Comparison of ENCODE assay signal across 18 cellular contexts in genomic region chr2:161796192-161796591, GRCh38.
A peak's percentile ranks its signal among the peaks of the same experiment; 100 is the strongest.
DNase-seq lines count a peak whose midpoint lies in the region; ATAC-seq, FAIRE-seq and TF ChIP-seq lines count a peak whose summit lies in the region.
"Had no signal": no experiment of that assay in that cellular context is flagged by ENCODE, and none has a peak within 500 bp of the region (broad histone marks: within the 10 kb centered on the region; RNA-seq: fewer than 3 reads in every experiment).

No MANE protein-coding gene starts in this region.

- FAIRE-seq in GM12892 (lab: Jason Lieb, UNC) = no peak
- FAIRE-seq: GM19239 had no signal

- no peaks in the 10 kb centered on the region for H3K36me3 Mint-ChIP-seq in natural killer cell treated with Interleukin-12 subunit alpha and Interleukin-12 subunit beta and Interleukin-15 and Interleukin-18, amount 100 ng/mL, for 72 hours
- H3K36me3 Mint-ChIP-seq: activated naive CD8-positive, alpha-beta T cell had no signal

- H3K4me1 ChIP-seq in adrenal gland (replicated peaks in 1 of 2) = no peaks in the 10 kb centered on the region
- H3K4me1 ChIP-seq: sigmoid colon, uterus had no signal

- H3K4me3 ChIP-seq in adrenal gland (no peak overlapping the region), lower leg skin (ENCODE audit: low read depth, poor library complexity, severe bottlenecking) (no peak overlapping the region), coronary artery (no peak overlapping the region)
- H3K4me3 ChIP-seq: sigmoid colon, uterus had no signal

- no peak overlapping the region for H3K27ac ChIP-seq in adrenal gland
- H3K27ac ChIP-seq in coronary artery = no peak overlapping the region
- H3K27ac ChIP-seq: KMS-11, sigmoid colon, uterus had no signal

- intact Hi-C loops in adrenal gland (cut with DNase I) = no loop called here
- intact Hi-C loops in lower leg skin (cut with DNase I; ENCODE audit: low total_unique reads) = no loop called here

- TF ChIP-seq POLR2A in adrenal gland (IDR thresholded peaks at IDR 0.05) = no peak
- no peak for TF ChIP-seq POLR2A in lower leg skin (IDR thresholded peaks at IDR 0.05)
- no peak for TF ChIP-seq POLR2A in GM12892 (IDR thresholded peaks at IDR 0.05; ENCODE audit: low read depth, low read length)

- TF ChIP-seq CTCF in adrenal gland (IDR thresholded peaks at IDR 0.05) (no peak), lower leg skin (IDR thresholded peaks at IDR 0.05) (no peak), coronary artery (IDR thresholded peaks at IDR 0.05) (no peak)

- H3K36me3 ChIP-seq in adrenal gland (replicated peaks in 1 of 2) = no peaks in the 10 kb centered on the region
- H3K36me3 ChIP-seq: sigmoid colon, uterus had no signal

- no peak for ATAC-seq in natural killer cell treated with Interleukin-12 subunit alpha and Interleukin-12 subunit beta and Interleukin-15 and Interleukin-18, amount 100 ng/mL, for 72 hours

- H3K9me3 ChIP-seq in adrenal gland (replicated peaks in 1 of 3) = no peaks in the 10 kb centered on the region
- H3K9me3 ChIP-seq: sigmoid colon, uterus had no signal

- no peaks in the 10 kb centered on the region for H3K4me1 Mint-ChIP-seq in natural killer cell treated with Interleukin-12 subunit alpha and Interleukin-12 subunit beta and Interleukin-15 and Interleukin-18, amount 100 ng/mL, for 72 hours (ENCODE audit: low read depth in 2 of 2)

- H3K27me3 ChIP-seq in adrenal gland = no peaks in the 10 kb centered on the region
- H3K27me3 ChIP-seq: sigmoid colon, uterus had no signal

- DNase-seq in COR-L47 (lab: John Stamatoyannopoulos, UW) = peak; percentile 12
- DNase-seq in LoVo (ENCODE audit: low spot score) = peak; percentile 5
- peak; percentile 14 to 60 (median 22) for DNase-seq in adrenal gland
- peak; percentile 49 to 88 for DNase-seq in lower leg skin (ENCODE audit: low spot score in 2 of 2)
- no peak for DNase-seq in stimulated activated naive CD4-positive, alpha-beta T cell treated with Interleukin-2 at 50 U/mL for 16 hours (lab: John Stamatoyannopoulos, UW)
- DNase-seq in coronary artery (ENCODE audit: low spot score) = no peak
- no peak for DNase-seq in natural killer cell treated with Interleukin-12 subunit alpha and Interleukin-12 subunit beta and Interleukin-15 and Interleukin-18, amount 100 ng/mL, for 72 hours (ENCODE audit: low spot score)
- DNase-seq in GM12892 (ENCODE audit: insufficient read length) = no peak
- DNase-seq: activated CD4-positive, alpha-beta T cell treated with anti-CD3 and anti-CD28 coated beads, Interleukin-2, amount 50 U/mL, for 48 hours; CD4-positive, alpha-beta T cell; H7; NCI-H82; sigmoid colon; uterus had no signal

- H3K27ac Mint-ChIP-seq in natural killer cell treated with Interleukin-12 subunit alpha and Interleukin-12 subunit beta and Interleukin-15 and Interleukin-18, amount 100 ng/mL, for 72 hours = no peak overlapping the region
- H3K27ac Mint-ChIP-seq: activated naive CD8-positive, alpha-beta T cell; CD4-positive, alpha-beta T cell; T-helper 1 cell treated with Interleukin-12 subunit alpha and Interleukin-12 subunit beta and Interleukin-4 antibody, amounts not matched to agents 30 μg/mL and 1 μg/mL, for 36 hours had no signal

- no peak overlapping the region for H3K4me3 Mint-ChIP-seq in natural killer cell treated with Interleukin-12 subunit alpha and Interleukin-12 subunit beta and Interleukin-15 and Interleukin-18, amount 100 ng/mL, for 72 hours
- H3K4me3 Mint-ChIP-seq: activated naive CD8-positive, alpha-beta T cell; CD4-positive, alpha-beta T cell; T-helper 1 cell treated with Interleukin-12 subunit alpha and Interleukin-12 subunit beta and Interleukin-4 antibody, amounts not matched to agents 30 μg/mL and 1 μg/mL, for 36 hours had no signal

- H3K9me3 Mint-ChIP-seq in natural killer cell treated with Interleukin-12 subunit alpha and Interleukin-12 subunit beta and Interleukin-15 and Interleukin-18, amount 100 ng/mL, for 72 hours = no peaks in the 10 kb centered on the region
- H3K9me3 Mint-ChIP-seq: CD4-positive, alpha-beta T cell; T-helper 1 cell treated with Interleukin-12 subunit alpha and Interleukin-12 subunit beta and Interleukin-4 antibody, amounts not matched to agents 30 μg/mL and 1 μg/mL, for 36 hours had no signal

- peaks cover 2% of the 10 kb centered on the region in 2 donors for H3K27me3 Mint-ChIP-seq in natural killer cell treated with Interleukin-12 subunit alpha and Interleukin-12 subunit beta and Interleukin-15 and Interleukin-18, amount 100 ng/mL, for 72 hours

- 66 to 74% (median 71%) methylated on average over 4 of the region's 4 CpGs for WGBS in adrenal gland, 4 donors
- WGBS in lower leg skin, 2 donors = 48 to 59% methylated on average over 4 of the region's 4 CpGs

Comparison
In these comparisons a context has a peak if more than half of its experiments do, and no peak if none do; other contexts are left out.
1. DNase-seq: peak in COR-L47 (single experiment), LoVo (single experiment), adrenal gland (7 of 7) and lower leg skin (2 of 2); none in stimulated activated naive CD4-positive, alpha-beta T cell treated with Interleukin-2 at 50 U/mL for 16 hours (single experiment), coronary artery (single experiment), natural killer cell treated with Interleukin-12 subunit alpha and Interleukin-12 subunit beta and Interleukin-15 and Interleukin-18, amount 100 ng/mL, for 72 hours (single experiment) and GM12892 (single experiment).